ENCODE assay signal across 22 cellular contexts in genomic region chr18:76850112-76850511, GRCh38.
"Had no signal": no experiment of that assay in that cellular context is flagged by ENCODE, and none has a peak within 500 bp of the region (broad histone marks: within the 10 kb centered on the region; RNA-seq: fewer than 3 reads in every experiment).

No MANE protein-coding gene starts in this region.

- H3K27ac ChIP-seq: adrenal gland, neural progenitor cell, sigmoid colon, SK-N-MC, thyroid gland, VCaP had no signal

- H3K4me1 ChIP-seq: neural progenitor cell, sigmoid colon had no signal

- H3K4me1 Mint-ChIP-seq: neural progenitor cell had no signal

- H3K9me3 ChIP-seq: adrenal gland, sigmoid colon, thyroid gland had no signal

- H3K9me3 Mint-ChIP-seq: effector memory CD8-positive, alpha-beta T cell; naive B cell; neural progenitor cell; stimulated activated naive B cell treated with anti-CD40 and anti-IgM and Interleukin-4, amounts not matched to agents 10 μg/mL and 1 μg/mL and 100 μg/mL, for 72 hours had no signal

- H3K4me3 ChIP-seq: adrenal gland, lung, neural progenitor cell, sigmoid colon, SK-N-MC, smooth muscle cell, thyroid gland had no signal

- H3K36me3 ChIP-seq: adrenal gland, neural progenitor cell, thyroid gland had no signal

- DNase-seq: activated naive CD4-positive, alpha-beta T cell treated with anti-CD3 and anti-CD28 coated beads, Interleukin-2, amount 50 U/mL, for 16 hours; adrenal gland; central memory CD4-positive, alpha-beta T cell; effector memory CD8-positive, alpha-beta T cell; foreskin melanocyte; kidney; naive B cell; retina; sigmoid colon; stimulated activated CD4-positive, alpha-beta T cell treated with anti-CD3 and anti-CD28 coated beads, Interleukin-15, amount 100 ng/mL, for 24 hours; stimulated activated naive B cell treated with anti-CD40 and anti-IgM and Interleukin-4, amounts not matched to agents 10 μg/mL and 1 μg/mL and 100 μg/mL, for 72 hours; substantia nigra; SW 1271; thyroid gland had no signal

- H3K27ac Mint-ChIP-seq: neural progenitor cell; progenitor cell of endocrine pancreas; stimulated activated naive B cell treated with anti-CD40 and anti-IgM and Interleukin-4, amounts not matched to agents 10 μg/mL and 1 μg/mL and 100 μg/mL, for 72 hours had no signal

- H3K27me3 ChIP-seq: adrenal gland, neural progenitor cell, sigmoid colon, thyroid gland had no signal

- ATAC-seq: activated CD4-positive, CD25-positive, alpha-beta regulatory T cell treated with anti-CD3 and anti-CD28 coated beads, Interleukin-2, amount 50 U/mL, for 24 hours; effector memory CD8-positive, alpha-beta T cell; esophagus mucosa; stimulated activated naive B cell treated with anti-CD40 and anti-IgM and Interleukin-4, amounts not matched to agents 10 μg/mL and 1 μg/mL and 100 μg/mL, for 72 hours had no signal

- H3K4me3 Mint-ChIP-seq: effector memory CD8-positive, alpha-beta T cell; naive B cell; neural progenitor cell; stimulated activated naive B cell treated with anti-CD40 and anti-IgM and Interleukin-4, amounts not matched to agents 10 μg/mL and 1 μg/mL and 100 μg/mL, for 72 hours had no signal

- H3K27me3 Mint-ChIP-seq: effector memory CD8-positive, alpha-beta T cell; naive B cell; progenitor cell of endocrine pancreas; stimulated activated naive B cell treated with anti-CD40 and anti-IgM and Interleukin-4, amounts not matched to agents 10 μg/mL and 1 μg/mL and 100 μg/mL, for 72 hours had no signal
